17 cellular contexts compared by ENCODE assay signal in the genomic region with DNA sequence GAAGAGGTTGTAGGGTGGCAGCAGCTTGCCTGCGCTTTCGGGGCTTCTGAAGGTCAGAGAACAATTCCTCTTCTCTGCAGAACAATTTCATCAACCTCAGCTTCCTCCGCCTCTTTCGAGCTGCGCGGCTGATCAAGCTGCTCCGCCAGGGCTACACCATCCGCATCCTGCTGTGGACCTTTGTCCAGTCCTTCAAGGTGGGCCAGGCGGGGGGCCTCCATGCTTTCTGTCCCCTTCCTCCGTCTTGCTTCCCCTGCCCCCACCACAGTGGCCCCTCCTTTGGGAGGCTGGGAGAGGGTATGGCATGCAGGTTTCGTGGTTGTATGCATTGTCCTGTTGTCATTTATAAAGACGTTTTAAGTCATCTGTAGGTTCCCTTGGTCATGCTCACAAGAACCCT.
A peak's percentile ranks its signal among the peaks of the same experiment; 100 is the strongest.
DNase-seq lines count a peak whose midpoint lies in the region; ATAC-seq and TF ChIP-seq lines count a peak whose summit lies in the region.
"Had no signal": no experiment of that assay in that cellular context is flagged by ENCODE, and none has a peak within 500 bp of the region (broad histone marks: within the 10 kb centered on the region; RNA-seq: fewer than 3 reads in every experiment).

No MANE protein-coding gene starts in this region.

- CTCF ChIA-PET in activated naive CD4-positive, alpha-beta T cell treated with anti-CD3 and anti-CD28 coated beads for 36 hours (lab: Charles Lee): interaction anchor here (0.6 kb wide), 1 partner anchor 35 kb away, joined by 3 read pairs; no protein-coding TSS in a partner anchor

- H3K79me2 ChIP-seq in H9 (ENCODE audit: insufficient read depth, low read length): no peaks in the 10 kb centered on the region

- peaks cover 1% of the 10 kb centered on the region; the same call in 1 of the 2 replicates for H3K27me3 Mint-ChIP-seq in H9 (ENCODE audit: low read depth)
- peaks cover 10% of the 10 kb centered on the region for H3K27me3 Mint-ChIP-seq in activated naive CD4-positive, alpha-beta T cell treated with anti-CD3 and anti-CD28 coated beads for 36 hours (ENCODE audit: low read depth)

- H3K23me2 ChIP-seq in H9 (ENCODE audit: insufficient read length, low read depth, low read length, poor library complexity, severe bottlenecking): peaks cover 3% of the 10 kb centered on the region

- no peak overlapping the region for H2BK20ac ChIP-seq in H9 (ENCODE audit: low read depth, low read length, poor library complexity, severe bottlenecking)

- H3T11ph ChIP-seq in H9 (ENCODE audit: low read length): no peak overlapping the region

- no peaks in the 10 kb centered on the region for H3K27me3 ChIP-seq in H9 (ENCODE audit: insufficient read depth, low read length)

- H2AFZ ChIP-seq in H9 (ENCODE audit: low read length): no peak overlapping the region

- H3K9me3 Mint-ChIP-seq in H9: peaks cover 0 to 2% of the 10 kb centered on the region in 2 experiments; a peak in 2 of 5 replicates
- no peaks in the 10 kb centered on the region for H3K9me3 Mint-ChIP-seq in activated naive CD4-positive, alpha-beta T cell treated with anti-CD3 and anti-CD28 coated beads for 36 hours

- H3K4me1 ChIP-seq in H9 (ENCODE audit: insufficient read depth, low read length): peaks cover 3% of the 10 kb centered on the region; the same call in 1 of the 2 replicates
- H3K4me1 ChIP-seq: SJCRH30 had no signal

- DNase-seq in D341Med (ENCODE audit: low spot score): peak; percentile 20
- DNase-seq in H9: no peak
- DNase-seq in epidermal melanocyte (ENCODE audit: insufficient read length, low spot score): peak; percentile 2
- DNase-seq in sciatic nerve (ENCODE audit: low spot score): peak; percentile 43
- DNase-seq in COR-L47 (lab: John Stamatoyannopoulos, UW): no peak
- DNase-seq in activated naive CD4-positive, alpha-beta T cell treated with anti-CD3 and anti-CD28 coated beads for 36 hours: no peak
- no peak for DNase-seq in UCSD-AML1 (lab: John Stamatoyannopoulos, UW; ENCODE audit: unreplicated experiment)
- DNase-seq: ACHN, AML-193, HCEC 1CT, NCI-H1105 treated with DMSO at 0.1 percent for 48 hours, NCI-H187 treated with DMSO at 0.1 percent for 48 hours, NCI-H2171, NCI-H446 treated with DMSO at 0.1 percent for 48 hours, SJCRH30 had no signal

- H3K4me2 ChIP-seq in H9 (ENCODE audit: insufficient read depth, insufficient read length, low read length): no peak overlapping the region

- H3K27ac ChIP-seq in H9 (ENCODE audit: insufficient read length, low read depth, low read length): no peak overlapping the region
- H3K27ac ChIP-seq: RWPE1, SJCRH30 had no signal

- peaks cover 36% of the 10 kb centered on the region in 2 experiments for H3K4me1 Mint-ChIP-seq in H9
- H3K4me1 Mint-ChIP-seq in activated naive CD4-positive, alpha-beta T cell treated with anti-CD3 and anti-CD28 coated beads for 36 hours (ENCODE audit: low read depth): no peaks in the 10 kb centered on the region
- H3K4me1 Mint-ChIP-seq: CD14-positive monocyte had no signal

- H2BK120ac ChIP-seq in H9 (ENCODE audit: low read depth, low read length, poor library complexity, severe bottlenecking): no peak overlapping the region

- no peak overlapping the region for H2AK5ac ChIP-seq in H9 (ENCODE audit: insufficient read length, low read length)

- H3K79me1 ChIP-seq in H9 (ENCODE audit: insufficient read depth, low read depth, low read length, poor library complexity, severe bottlenecking): no peaks in the 10 kb centered on the region

- no peak overlapping the region for H2BK5ac ChIP-seq in H9 (ENCODE audit: insufficient read length, low read length)

- peaks cover 5 to 17% (median 9%) of the 10 kb centered on the region in 3 experiments; a peak in 6 of 7 replicates for H3K36me3 Mint-ChIP-seq in H9 (ENCODE audit: insufficient read depth in 1 of 3, low read depth in 3 of 3)
- H3K36me3 Mint-ChIP-seq in activated naive CD4-positive, alpha-beta T cell treated with anti-CD3 and anti-CD28 coated beads for 36 hours (ENCODE audit: low read depth): no peaks in the 10 kb centered on the region
- H3K36me3 Mint-ChIP-seq: CD14-positive monocyte had no signal

- H3K27ac Mint-ChIP-seq in H9: peak overlapping the region in 2 of 3 experiments; percentile 64 to 79; a peak in 2 of 7 replicates
- H3K27ac Mint-ChIP-seq in activated naive CD4-positive, alpha-beta T cell treated with anti-CD3 and anti-CD28 coated beads for 36 hours: no peak overlapping the region
- H3K27ac Mint-ChIP-seq: CD14-positive monocyte had no signal

- no peak overlapping the region for H3K18ac ChIP-seq in H9 (ENCODE audit: insufficient read length, low read depth, low read length)

- no peak overlapping the region for H3K56ac ChIP-seq in H9 (ENCODE audit: insufficient read length, low read depth, low read length)

- H3K4me3 Mint-ChIP-seq in H9: no peak overlapping the region
- no peak overlapping the region for H3K4me3 Mint-ChIP-seq in activated naive CD4-positive, alpha-beta T cell treated with anti-CD3 and anti-CD28 coated beads for 36 hours
- H3K4me3 Mint-ChIP-seq: CD14-positive monocyte had no signal

- ATAC-seq in sciatic nerve: no peak

- H4K5ac ChIP-seq in H9 (ENCODE audit: insufficient read length, low read depth, low read length): no peak overlapping the region

- no peak for TF ChIP-seq CTCF in H9 (conservative IDR thresholded peaks at IDR 0.05)

- no peak overlapping the region for H2BK15ac ChIP-seq in H9 (ENCODE audit: low read depth, low read length)

- no peak overlapping the region for H3K9ac ChIP-seq in H9 (ENCODE audit: extremely low read depth, insufficient read length, low read length)

- no peaks in the 10 kb centered on the region for H4K20me1 ChIP-seq in H9 (ENCODE audit: control insufficient read depth, insufficient read depth, insufficient read length)

- H3K9me3 ChIP-seq in H9 (ENCODE audit: control insufficient read depth, low read depth, low read length): no peaks in the 10 kb centered on the region
- H3K9me3 ChIP-seq: SJCRH30 had no signal

- H2BK12ac ChIP-seq in H9 (ENCODE audit: insufficient read length, low read depth, low read length): no peak overlapping the region

- 0 out of 2 replicates have a peak overlapping the region, but pooled peaks have one; percentile 13 for H3K14ac ChIP-seq in H9 (ENCODE audit: insufficient read depth, low read length)

- no peak overlapping the region for H3K23ac ChIP-seq in H9 (ENCODE audit: insufficient read length, low read depth, low read length)

- WGBS in H9 (ENCODE audit: extremely low coverage, insufficient read length, low lambda C conversion rate): no CpG with 5 or more reads among the region's 12 CpGs

- intact Hi-C loops in sciatic nerve (cut with DNase I): no loop called here
- intact Hi-C loops in activated naive CD4-positive, alpha-beta T cell treated with anti-CD3 and anti-CD28 coated beads for 36 hours (cut with micrococcal nuclease): no loop called here

- no peak overlapping the region for H4K8ac ChIP-seq in H9 (replicated peaks; ENCODE audit: insufficient read length, low read depth, low read length)

- no peak overlapping the region for H3K4ac ChIP-seq in H9 (ENCODE audit: low read depth, low read length)

- H4K91ac ChIP-seq in H9 (ENCODE audit: insufficient read length, low read depth, low read length): no peak overlapping the region

Comparison
In these comparisons a context has a peak if more than half of its experiments do, and no peak if none do; other contexts are left out.
1. DNase-seq: peak in D341Med (single experiment), epidermal melanocyte (single experiment) and sciatic nerve (single experiment); none in H9 (single experiment), COR-L47 (single experiment), activated naive CD4-positive, alpha-beta T cell treated with anti-CD3 and anti-CD28 coated beads for 36 hours (single experiment) and UCSD-AML1 (single experiment).